Comparison of ENCODE assay signal across 2 cellular contexts in the genomic region with DNA sequence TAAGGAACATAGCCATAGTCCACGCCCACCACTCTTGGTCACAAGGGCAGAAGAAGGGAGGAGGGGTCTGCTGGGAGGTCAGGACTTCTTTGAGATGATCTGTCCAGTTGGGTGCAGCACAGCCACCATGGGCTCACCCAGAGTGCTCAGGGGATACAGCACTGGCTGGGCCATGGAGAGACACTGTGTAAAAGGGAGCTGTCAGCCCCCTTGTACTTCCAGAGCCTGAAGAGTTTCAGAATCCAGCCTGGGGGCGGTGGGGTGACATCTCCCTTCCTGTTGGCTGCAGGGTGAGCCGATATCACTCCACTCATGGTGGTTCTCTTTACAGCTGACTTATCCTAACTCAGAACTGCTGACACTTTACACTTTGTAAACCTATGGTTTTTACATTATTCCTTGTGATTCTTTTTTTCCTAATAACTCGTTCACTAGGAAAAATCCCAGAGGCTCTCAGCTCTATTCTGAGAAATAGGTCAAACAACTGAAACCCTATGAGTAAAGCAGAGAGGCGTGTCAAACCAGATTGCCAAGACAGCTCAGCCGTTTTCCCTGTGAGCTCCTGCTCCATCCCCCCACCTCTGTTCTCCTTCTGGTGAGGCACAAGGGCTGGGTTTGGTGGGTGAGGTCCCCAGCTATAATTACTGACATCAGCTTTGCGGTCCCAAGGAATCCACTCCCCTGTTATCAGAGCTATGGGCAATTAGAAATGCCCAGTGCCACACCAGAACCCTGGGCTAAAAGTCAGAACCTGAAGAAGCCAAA.
TF ChIP-seq lines count a peak whose summit lies in the region.

No MANE protein-coding gene starts in this region.

TF ChIP-seq in SK-N-SH, 30 proteins besides CTCF, POLR2A, EP300 and RAD21 (continued from another document):
- TF ChIP-seq, protein P1, sequence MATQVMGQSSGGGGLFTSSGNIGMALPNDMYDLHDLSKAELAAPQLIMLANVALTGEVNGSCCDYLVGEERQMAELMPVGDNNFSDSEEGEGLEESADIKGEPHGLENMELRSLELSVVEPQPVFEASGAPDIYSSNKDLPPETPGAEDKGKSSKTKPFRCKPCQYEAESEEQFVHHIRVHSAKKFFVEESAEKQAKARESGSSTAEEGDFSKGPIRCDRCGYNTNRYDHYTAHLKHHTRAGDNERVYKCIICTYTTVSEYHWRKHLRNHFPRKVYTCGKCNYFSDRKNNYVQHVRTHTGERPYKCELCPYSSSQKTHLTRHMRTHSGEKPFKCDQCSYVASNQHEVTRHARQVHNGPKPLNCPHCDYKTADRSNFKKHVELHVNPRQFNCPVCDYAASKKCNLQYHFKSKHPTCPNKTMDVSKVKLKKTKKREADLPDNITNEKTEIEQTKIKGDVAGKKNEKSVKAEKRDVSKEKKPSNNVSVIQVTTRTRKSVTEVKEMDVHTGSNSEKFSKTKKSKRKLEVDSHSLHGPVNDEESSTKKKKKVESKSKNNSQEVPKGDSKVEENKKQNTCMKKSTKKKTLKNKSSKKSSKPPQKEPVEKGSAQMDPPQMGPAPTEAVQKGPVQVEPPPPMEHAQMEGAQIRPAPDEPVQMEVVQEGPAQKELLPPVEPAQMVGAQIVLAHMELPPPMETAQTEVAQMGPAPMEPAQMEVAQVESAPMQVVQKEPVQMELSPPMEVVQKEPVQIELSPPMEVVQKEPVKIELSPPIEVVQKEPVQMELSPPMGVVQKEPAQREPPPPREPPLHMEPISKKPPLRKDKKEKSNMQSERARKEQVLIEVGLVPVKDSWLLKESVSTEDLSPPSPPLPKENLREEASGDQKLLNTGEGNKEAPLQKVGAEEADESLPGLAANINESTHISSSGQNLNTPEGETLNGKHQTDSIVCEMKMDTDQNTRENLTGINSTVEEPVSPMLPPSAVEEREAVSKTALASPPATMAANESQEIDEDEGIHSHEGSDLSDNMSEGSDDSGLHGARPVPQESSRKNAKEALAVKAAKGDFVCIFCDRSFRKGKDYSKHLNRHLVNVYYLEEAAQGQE (IDR thresholded peaks at IDR 0.05; ENCODE audit: low read depth, low read length): no peak
- no peak for TF ChIP-seq FOSL2 (IDR thresholded peaks at IDR 0.05; ENCODE audit: borderline replicate concordance, low read depth)
- TF ChIP-seq YY1 (IDR thresholded peaks at IDR 0.05; ENCODE audit: low read depth): no peak
- no peak for TF ChIP-seq TEAD4 (IDR thresholded peaks at IDR 0.05; ENCODE audit: borderline replicate concordance, insufficient read depth)
- no peak for TF ChIP-seq GABPA (IDR thresholded peaks at IDR 0.05; ENCODE audit: low read depth)

TF ChIP-seq in SK-N-SH treated with all-trans-retinoic acid at 6 μM for 48 hours, 23 proteins besides CTCF, POLR2A, EP300 and RAD21 (continued from another document):
- TF ChIP-seq GLIS3 (CRISPR knock-in tag; IDR thresholded peaks at IDR 0.05): no peak
- no peak for TF ChIP-seq ZNF565 (CRISPR knock-in tag; conservative IDR thresholded peaks at IDR 0.05; ENCODE audit: low read depth)
- no peak for TF ChIP-seq ZFP3 (CRISPR knock-in tag; IDR thresholded peaks at IDR 0.05)
- TF ChIP-seq CSDC2 (CRISPR knock-in tag; IDR thresholded peaks at IDR 0.05): no peak
- no peak for TF ChIP-seq ZC3H10 (CRISPR knock-in tag; IDR thresholded peaks at IDR 0.05)
- no peak for TF ChIP-seq ISL1 (CRISPR knock-in tag; IDR thresholded peaks at IDR 0.05)
- TF ChIP-seq ZNF8 (CRISPR knock-in tag; IDR thresholded peaks at IDR 0.05): no peak
- TF ChIP-seq, protein P2, sequence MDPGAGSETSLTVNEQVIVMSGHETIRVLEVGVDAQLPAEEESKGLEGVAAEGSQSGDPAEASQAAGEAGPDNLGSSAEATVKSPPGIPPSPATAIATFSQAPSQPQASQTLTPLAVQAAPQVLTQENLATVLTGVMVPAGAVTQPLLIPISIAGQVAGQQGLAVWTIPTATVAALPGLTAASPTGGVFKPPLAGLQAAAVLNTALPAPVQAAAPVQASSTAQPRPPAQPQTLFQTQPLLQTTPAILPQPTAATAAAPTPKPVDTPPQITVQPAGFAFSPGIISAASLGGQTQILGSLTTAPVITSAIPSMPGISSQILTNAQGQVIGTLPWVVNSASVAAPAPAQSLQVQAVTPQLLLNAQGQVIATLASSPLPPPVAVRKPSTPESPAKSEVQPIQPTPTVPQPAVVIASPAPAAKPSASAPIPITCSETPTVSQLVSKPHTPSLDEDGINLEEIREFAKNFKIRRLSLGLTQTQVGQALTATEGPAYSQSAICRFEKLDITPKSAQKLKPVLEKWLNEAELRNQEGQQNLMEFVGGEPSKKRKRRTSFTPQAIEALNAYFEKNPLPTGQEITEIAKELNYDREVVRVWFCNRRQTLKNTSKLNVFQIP (CRISPR knock-in tag; IDR thresholded peaks at IDR 0.05; ENCODE audit: borderline replicate concordance, low read depth): no peak
- no peak for TF ChIP-seq BACH2 (CRISPR knock-in tag; IDR thresholded peaks at IDR 0.05; ENCODE audit: borderline replicate concordance)
